ENCODE assay signal across 1 cellular context in the genomic region with DNA sequence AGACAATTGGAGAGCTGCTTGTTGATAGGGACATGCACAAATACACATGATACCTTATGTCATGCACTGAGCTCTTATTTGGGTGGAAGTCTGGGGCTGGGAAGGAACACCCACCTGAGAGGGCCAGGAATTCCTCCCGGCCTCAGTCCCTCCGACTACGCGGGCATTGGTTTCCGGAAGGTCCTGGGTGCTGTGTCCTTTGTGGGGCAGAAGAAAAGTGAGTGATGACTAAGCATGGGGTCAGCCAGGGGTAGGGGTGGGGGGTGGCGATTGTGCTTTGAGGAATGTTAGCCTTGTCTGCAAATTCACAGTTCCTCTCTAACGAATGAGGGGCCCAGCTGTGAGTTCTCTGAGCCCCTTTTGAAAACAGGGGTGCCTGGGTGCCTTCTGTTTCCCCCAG.
TF ChIP-seq lines count a peak whose summit lies in the region.

No MANE protein-coding gene starts in this region.

TF ChIP-seq in IMR-90, 13 proteins besides CTCF, POLR2A, EP300 and RAD21:
- TF ChIP-seq CHD1 (IDR thresholded peaks at IDR 0.05; ENCODE audit: low read depth, low read length) (no peak), RCOR1 (IDR thresholded peaks at IDR 0.05; ENCODE audit: insufficient replicate concordance, low read length) (no peak), SMC3 (IDR thresholded peaks at IDR 0.05; ENCODE audit: low read depth, low read length) (no peak), MAFK (IDR thresholded peaks at IDR 0.05; ENCODE audit: low read depth, low read length) (no peak), MAZ (IDR thresholded peaks at IDR 0.05; ENCODE audit: borderline replicate concordance, low read depth, low read length) (no peak), CEBPB (IDR thresholded peaks at IDR 0.05; ENCODE audit: low read depth, low read length) (no peak), NFE2L2 (IDR thresholded peaks at IDR 0.05; ENCODE audit: low read depth, low read length) (no peak), MXI1 (IDR thresholded peaks at IDR 0.05; ENCODE audit: borderline replicate concordance, low read depth, low read length) (no peak), FOS (IDR thresholded peaks at IDR 0.05; ENCODE audit: low read depth, low read length) (no peak)
- TF ChIP-seq, protein P1, sequence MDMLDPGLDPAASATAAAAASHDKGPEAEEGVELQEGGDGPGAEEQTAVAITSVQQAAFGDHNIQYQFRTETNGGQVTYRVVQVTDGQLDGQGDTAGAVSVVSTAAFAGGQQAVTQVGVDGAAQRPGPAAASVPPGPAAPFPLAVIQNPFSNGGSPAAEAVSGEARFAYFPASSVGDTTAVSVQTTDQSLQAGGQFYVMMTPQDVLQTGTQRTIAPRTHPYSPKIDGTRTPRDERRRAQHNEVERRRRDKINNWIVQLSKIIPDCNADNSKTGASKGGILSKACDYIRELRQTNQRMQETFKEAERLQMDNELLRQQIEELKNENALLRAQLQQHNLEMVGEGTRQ (IDR thresholded peaks at IDR 0.05; ENCODE audit: low read depth, low read length) = no peak
